Comparison of ENCODE assay signal across 1 cellular context in genomic region chr4:155245105-155245504, GRCh38.
TF ChIP-seq lines count a peak whose summit lies in the region.

No MANE protein-coding gene starts in this region.

TF ChIP-seq in Ishikawa, 13 proteins besides CTCF, POLR2A, EP300 and RAD21 (continued from another document):
- TF ChIP-seq CEBPB (IDR thresholded peaks at IDR 0.05): peak; percentile 51; the same call in 1 of the 2 replicates
